In the genomic region with DNA sequence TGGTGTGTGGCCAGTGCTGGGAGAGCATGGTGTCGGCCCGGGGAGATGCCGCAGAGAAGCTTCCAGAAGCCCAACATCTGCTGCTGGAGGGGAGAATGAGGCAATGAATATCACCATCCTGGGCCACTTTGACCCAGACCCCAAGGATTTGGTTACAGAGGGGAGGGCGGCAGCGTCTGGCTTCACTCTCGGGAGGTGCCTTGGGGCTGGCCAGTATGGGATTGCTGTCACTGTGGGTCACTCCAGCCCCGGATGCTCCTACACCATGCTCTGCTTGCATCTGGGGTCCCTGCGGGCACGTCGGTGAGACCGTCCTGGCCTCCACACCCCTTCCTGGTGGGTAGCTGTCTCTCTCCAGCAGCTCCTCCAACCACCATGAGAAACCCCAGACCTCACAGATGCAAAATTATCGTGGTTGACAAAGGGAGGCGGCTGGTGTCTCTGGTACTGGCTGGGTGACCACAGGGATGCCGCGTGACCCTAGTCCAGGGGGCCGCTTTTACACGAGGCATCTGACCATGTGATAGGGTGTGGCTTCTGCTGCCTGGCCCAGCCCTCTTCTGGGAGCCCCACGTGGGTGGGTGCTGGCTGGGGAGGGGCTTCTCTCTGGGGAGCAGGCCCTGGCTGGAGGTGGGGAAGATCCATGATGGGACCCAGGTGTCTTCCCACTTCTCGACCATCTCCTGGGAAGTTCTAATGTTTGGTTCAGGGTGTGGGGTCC, we compare ENCODE assay signal across 2 cellular contexts.
TF ChIP-seq lines count a peak whose summit lies in the region.

No MANE protein-coding gene starts in this region.

TF ChIP-seq in SK-N-SH, 30 proteins besides CTCF, POLR2A, EP300 and RAD21 (continued from another document):
- TF ChIP-seq, protein P1, sequence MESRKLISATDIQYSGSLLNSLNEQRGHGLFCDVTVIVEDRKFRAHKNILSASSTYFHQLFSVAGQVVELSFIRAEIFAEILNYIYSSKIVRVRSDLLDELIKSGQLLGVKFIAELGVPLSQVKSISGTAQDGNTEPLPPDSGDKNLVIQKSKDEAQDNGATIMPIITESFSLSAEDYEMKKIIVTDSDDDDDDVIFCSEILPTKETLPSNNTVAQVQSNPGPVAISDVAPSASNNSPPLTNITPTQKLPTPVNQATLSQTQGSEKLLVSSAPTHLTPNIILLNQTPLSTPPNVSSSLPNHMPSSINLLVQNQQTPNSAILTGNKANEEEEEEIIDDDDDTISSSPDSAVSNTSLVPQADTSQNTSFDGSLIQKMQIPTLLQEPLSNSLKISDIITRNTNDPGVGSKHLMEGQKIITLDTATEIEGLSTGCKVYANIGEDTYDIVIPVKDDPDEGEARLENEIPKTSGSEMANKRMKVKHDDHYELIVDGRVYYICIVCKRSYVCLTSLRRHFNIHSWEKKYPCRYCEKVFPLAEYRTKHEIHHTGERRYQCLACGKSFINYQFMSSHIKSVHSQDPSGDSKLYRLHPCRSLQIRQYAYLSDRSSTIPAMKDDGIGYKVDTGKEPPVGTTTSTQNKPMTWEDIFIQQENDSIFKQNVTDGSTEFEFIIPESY (IDR thresholded peaks at IDR 0.05; ENCODE audit: borderline replicate concordance, low read depth): no peak

TF ChIP-seq in SK-N-SH treated with all-trans-retinoic acid at 6 μM for 48 hours, 23 proteins besides CTCF, POLR2A, EP300 and RAD21 (continued from another document):
- TF ChIP-seq ESRRG (CRISPR knock-in tag; IDR thresholded peaks at IDR 0.05) (no peak), ZNF70 (CRISPR knock-in tag; IDR thresholded peaks at IDR 0.05) (no peak), PPARA (CRISPR knock-in tag; IDR thresholded peaks at IDR 0.05; ENCODE audit: borderline replicate concordance) (no peak), BACH2 (CRISPR knock-in tag; IDR thresholded peaks at IDR 0.05; ENCODE audit: borderline replicate concordance) (no peak), GLIS3 (CRISPR knock-in tag; IDR thresholded peaks at IDR 0.05) (no peak), ISL1 (CRISPR knock-in tag; IDR thresholded peaks at IDR 0.05) (no peak), ZNF8 (CRISPR knock-in tag; IDR thresholded peaks at IDR 0.05) (no peak), CSDC2 (CRISPR knock-in tag; IDR thresholded peaks at IDR 0.05) (no peak), RARB (CRISPR knock-in tag; IDR thresholded peaks at IDR 0.05) (no peak)
- TF ChIP-seq, protein P2, sequence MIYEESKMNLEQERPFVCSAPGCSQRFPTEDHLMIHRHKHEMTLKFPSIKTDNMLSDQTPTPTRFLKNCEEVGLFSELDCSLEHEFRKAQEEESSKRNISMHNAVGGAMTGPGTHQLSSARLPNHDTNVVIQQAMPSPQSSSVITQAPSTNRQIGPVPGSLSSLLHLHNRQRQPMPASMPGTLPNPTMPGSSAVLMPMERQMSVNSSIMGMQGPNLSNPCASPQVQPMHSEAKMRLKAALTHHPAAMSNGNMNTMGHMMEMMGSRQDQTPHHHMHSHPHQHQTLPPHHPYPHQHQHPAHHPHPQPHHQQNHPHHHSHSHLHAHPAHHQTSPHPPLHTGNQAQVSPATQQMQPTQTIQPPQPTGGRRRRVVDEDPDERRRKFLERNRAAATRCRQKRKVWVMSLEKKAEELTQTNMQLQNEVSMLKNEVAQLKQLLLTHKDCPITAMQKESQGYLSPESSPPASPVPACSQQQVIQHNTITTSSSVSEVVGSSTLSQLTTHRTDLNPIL (CRISPR knock-in tag; IDR thresholded peaks at IDR 0.05; ENCODE audit: low read depth): no peak
- TF ChIP-seq, protein P3, sequence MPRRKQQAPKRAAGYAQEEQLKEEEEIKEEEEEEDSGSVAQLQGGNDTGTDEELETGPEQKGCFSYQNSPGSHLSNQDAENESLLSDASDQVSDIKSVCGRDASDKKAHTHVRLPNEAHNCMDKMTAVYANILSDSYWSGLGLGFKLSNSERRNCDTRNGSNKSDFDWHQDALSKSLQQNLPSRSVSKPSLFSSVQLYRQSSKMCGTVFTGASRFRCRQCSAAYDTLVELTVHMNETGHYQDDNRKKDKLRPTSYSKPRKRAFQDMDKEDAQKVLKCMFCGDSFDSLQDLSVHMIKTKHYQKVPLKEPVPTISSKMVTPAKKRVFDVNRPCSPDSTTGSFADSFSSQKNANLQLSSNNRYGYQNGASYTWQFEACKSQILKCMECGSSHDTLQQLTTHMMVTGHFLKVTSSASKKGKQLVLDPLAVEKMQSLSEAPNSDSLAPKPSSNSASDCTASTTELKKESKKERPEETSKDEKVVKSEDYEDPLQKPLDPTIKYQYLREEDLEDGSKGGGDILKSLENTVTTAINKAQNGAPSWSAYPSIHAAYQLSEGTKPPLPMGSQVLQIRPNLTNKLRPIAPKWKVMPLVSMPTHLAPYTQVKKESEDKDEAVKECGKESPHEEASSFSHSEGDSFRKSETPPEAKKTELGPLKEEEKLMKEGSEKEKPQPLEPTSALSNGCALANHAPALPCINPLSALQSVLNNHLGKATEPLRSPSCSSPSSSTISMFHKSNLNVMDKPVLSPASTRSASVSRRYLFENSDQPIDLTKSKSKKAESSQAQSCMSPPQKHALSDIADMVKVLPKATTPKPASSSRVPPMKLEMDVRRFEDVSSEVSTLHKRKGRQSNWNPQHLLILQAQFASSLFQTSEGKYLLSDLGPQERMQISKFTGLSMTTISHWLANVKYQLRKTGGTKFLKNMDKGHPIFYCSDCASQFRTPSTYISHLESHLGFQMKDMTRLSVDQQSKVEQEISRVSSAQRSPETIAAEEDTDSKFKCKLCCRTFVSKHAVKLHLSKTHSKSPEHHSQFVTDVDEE (CRISPR knock-in tag; IDR thresholded peaks at IDR 0.05): no peak
